Comparison of ENCODE assay signal across 20 cellular contexts in genomic region chr21:41836166-41837015, GRCh38. TPM values are rescaled to one million over a fixed set of nuclear protein-coding genes. Genes with fewer than 3 reads are reported as not detected.
DNase-seq lines count a peak whose midpoint lies in the region; ATAC-seq and TF ChIP-seq lines count a peak whose summit lies in the region.
"Had no signal": no experiment of that assay in that cellular context is flagged by ENCODE, and none has a peak within 500 bp of the region (broad histone marks: within the 10 kb centered on the region; RNA-seq: fewer than 3 reads in every experiment).

No MANE protein-coding gene starts in this region.

- H3K27me3 ChIP-seq in breast epithelium = no peaks in the 10 kb centered on the region
- H3K27me3 ChIP-seq: cardiac muscle cell had no signal

- peak overlapping the region; percentile 90 for H3K4me2 ChIP-seq in OCI-LY7 (ENCODE audit: low read length)

- DNase-seq in MCF 10A (ENCODE audit: unreplicated experiment) (no peak), breast epithelium (ENCODE audit: low spot score in 2 of 2) (no peak), OCI-LY7 (ENCODE audit: low spot score) (peak; percentile 36), glutamatergic neuron (no peak)
- no peak for DNase-seq in activated CD8-positive, alpha-beta memory T cell treated with anti-CD3 and anti-CD28 coated beads, Interleukin-2, amount 50 U/mL, for 4 hours
- no peak for DNase-seq in activated CD8-positive, alpha-beta memory T cell treated with anti-CD3 and anti-CD28 coated beads for 24 hours
- DNase-seq: Karpas-422; NCI-H2107; NCI-H510A treated with DMSO at 0.1 percent for 48 hours; SHP77; stimulated activated CD4-positive, alpha-beta T cell treated with anti-CD3 and anti-CD28 coated beads, Interleukin-2, amount 100 ng/mL, for 48 hours had no signal

- peaks cover 11% of the 10 kb centered on the region for H3K36me3 Mint-ChIP-seq in MCF 10A (ENCODE audit: insufficient read depth, unreplicated experiment)
- peaks cover 18% of the 10 kb centered on the region for H3K36me3 Mint-ChIP-seq in glutamatergic neuron (ENCODE audit: unreplicated experiment)

- H3K4me3 Mint-ChIP-seq in MCF 10A (ENCODE audit: unreplicated experiment) (no peak overlapping the region), glutamatergic neuron (ENCODE audit: unreplicated experiment) (peak overlapping the region; percentile 10)
- H3K4me3 Mint-ChIP-seq: mesothelial cell of epicardium; nephron; T-helper 1 cell treated with Interleukin-12 subunit alpha and Interleukin-12 subunit beta and Interleukin-4 antibody, amounts not matched to agents 30 μg/mL and 1 μg/mL, for 36 hours had no signal

- no peak for TF ChIP-seq POLR2A in breast epithelium (IDR thresholded peaks at IDR 0.05)

- intact Hi-C loops in MCF 10A (cut with micrococcal nuclease) (no loop called here), breast epithelium (cut with DNase I; ENCODE audit: low total_unique reads) (no loop called here), OCI-LY7 (cut with micrococcal nuclease; ENCODE audit: unreplicated experiment) (no loop called here)

- H2AFZ ChIP-seq in OCI-LY7 (ENCODE audit: low read length) = no peak overlapping the region

- no peak for TF ChIP-seq CTCF in MCF 10A (IDR thresholded peaks at IDR 0.05; ENCODE audit: unreplicated experiment)
- no peak for TF ChIP-seq CTCF in breast epithelium (IDR thresholded peaks at IDR 0.05)
- no peak for TF ChIP-seq CTCF in OCI-LY7 (conservative IDR thresholded peaks at IDR 0.05; ENCODE audit: low read length)
- no peak for TF ChIP-seq CTCF in glutamatergic neuron (IDR thresholded peaks at IDR 0.05; ENCODE audit: partially characterized antibody, unreplicated experiment)

- H3K4me3 ChIP-seq in breast epithelium (no peak overlapping the region), OCI-LY7 (ENCODE audit: low read depth, low read length, poor library complexity, severe bottlenecking) (peak overlapping the region; percentile 43)
- H3K4me3 ChIP-seq: cardiac muscle cell had no signal

- no peaks in the 10 kb centered on the region for H3K79me2 ChIP-seq in OCI-LY7 (ENCODE audit: insufficient read depth, low read depth, low read length)

- no peak for ATAC-seq in HG03175 (IDR thresholded peaks at IDR 0.05; ENCODE audit: unreplicated experiment)
- ATAC-seq in SK-N-SH treated with all-trans-retinoic acid at 6 μM for 48 hours = no peak

- peaks cover 0 to 10% of the 10 kb centered on the region in 2 donors for H3K9me3 ChIP-seq in breast epithelium
- H3K9me3 ChIP-seq in OCI-LY7 (ENCODE audit: low read length) = 0 out of 2 replicates have a peak, but pooled peaks cover 6% of the 10 kb centered on the region

- no peaks in the 10 kb centered on the region for H4K20me1 ChIP-seq in OCI-LY7 (ENCODE audit: insufficient read depth, low read length)

- H3K27me3 Mint-ChIP-seq in MCF 10A (ENCODE audit: insufficient read depth, unreplicated experiment) = no peaks in the 10 kb centered on the region
- H3K27me3 Mint-ChIP-seq in glutamatergic neuron (ENCODE audit: unreplicated experiment) = peaks cover 3% of the 10 kb centered on the region
- H3K27me3 Mint-ChIP-seq: progenitor cell of endocrine pancreas had no signal

- H3K36me3 ChIP-seq in breast epithelium (no peaks in the 10 kb centered on the region), OCI-LY7 (ENCODE audit: insufficient read depth, low read length) (peaks cover 81% of the 10 kb centered on the region)
- H3K36me3 ChIP-seq: cardiac muscle cell had no signal

- POLR2A ChIA-PET in MCF 10A (lab: Yijun Ruan, JAX) = no interaction called here
- POLR2A ChIA-PET in OCI-LY7 (lab: Charles Lee) = interaction anchor here (1.1 to 2.1 kb wide), 5 partner anchors 12 to 84 kb away, joined by 3 to 11 read pairs (median 4); no protein-coding TSS in a partner anchor

- H3K9me2 ChIP-seq in OCI-LY7 (ENCODE audit: insufficient read depth, low read length) = no peaks in the 10 kb centered on the region

- H3K4me1 Mint-ChIP-seq in MCF 10A (ENCODE audit: insufficient read depth, unreplicated experiment) = peaks cover 6% of the 10 kb centered on the region
- peaks cover 5% of the 10 kb centered on the region for H3K4me1 Mint-ChIP-seq in glutamatergic neuron (ENCODE audit: low read depth, unreplicated experiment)
- H3K4me1 Mint-ChIP-seq: mesothelial cell of epicardium, nephron had no signal

- H3K9me3 Mint-ChIP-seq in MCF 10A (ENCODE audit: unreplicated experiment) = peaks cover 13% of the 10 kb centered on the region
- peaks cover 2% of the 10 kb centered on the region for H3K9me3 Mint-ChIP-seq in glutamatergic neuron (ENCODE audit: unreplicated experiment)

- H3K27ac Mint-ChIP-seq in MCF 10A (ENCODE audit: low read depth, unreplicated experiment) (peak overlapping the region; percentile 2), glutamatergic neuron (ENCODE audit: unreplicated experiment) (no peak overlapping the region)
- H3K27ac Mint-ChIP-seq: mesothelial cell of epicardium; progenitor cell of endocrine pancreas; T-helper 1 cell treated with Interleukin-12 subunit alpha and Interleukin-12 subunit beta and Interleukin-4 antibody, amounts not matched to agents 30 μg/mL and 1 μg/mL, for 36 hours had no signal

- CTCF ChIA-PET in MCF 10A (lab: Yijun Ruan, JAX) (interaction anchor here (1.1 kb wide), 1 partner anchor 9 kb away, joined by 3 read pairs; no protein-coding TSS in a partner anchor), OCI-LY7 (lab: Charles Lee; ENCODE audit: unreplicated experiment) (interaction anchor here (0.5 kb wide), 1 partner anchor 240 kb away, joined by 4 read pairs; no protein-coding TSS in a partner anchor)

- H3K27ac ChIP-seq in breast epithelium (no peak overlapping the region), OCI-LY7 (ENCODE audit: low read depth, low read length, poor library complexity, severe bottlenecking) (peak overlapping the region; percentile 20)
- H3K27ac ChIP-seq: C4-2B, cardiac muscle cell, VCaP had no signal

- H3K4me1 ChIP-seq in breast epithelium = no peaks in the 10 kb centered on the region
- H3K4me1 ChIP-seq in OCI-LY7 (ENCODE audit: insufficient read depth, low read length, poor library complexity, severe bottlenecking) = peaks cover 72% of the 10 kb centered on the region

- BruUV-seq in MCF 10A (replicated peaks; lab: Mats Ljungman, UMichigan) = no TSS peak
- no TSS peak for BruUV-seq in OCI-LY7 (replicated peaks; lab: Mats Ljungman, UMichigan)

TF ChIP-seq in SK-N-SH treated with all-trans-retinoic acid at 6 μM for 48 hours, 23 proteins besides CTCF, POLR2A, EP300 and RAD21 (continues in another document):
- TF ChIP-seq ZFP30 (CRISPR knock-in tag; IDR thresholded peaks at IDR 0.05) (no peak), OSR1 (CRISPR knock-in tag; IDR thresholded peaks at IDR 0.05) (no peak), ZNF8 (CRISPR knock-in tag; IDR thresholded peaks at IDR 0.05) (no peak), ZNF565 (CRISPR knock-in tag; conservative IDR thresholded peaks at IDR 0.05; ENCODE audit: low read depth) (no peak), ZC3H10 (CRISPR knock-in tag; IDR thresholded peaks at IDR 0.05) (no peak), POU6F1 (CRISPR knock-in tag; IDR thresholded peaks at IDR 0.05; ENCODE audit: borderline replicate concordance, low read depth) (no peak), CREB5 (CRISPR knock-in tag; IDR thresholded peaks at IDR 0.05; ENCODE audit: low read depth) (no peak), GLIS3 (CRISPR knock-in tag; IDR thresholded peaks at IDR 0.05) (no peak), RARB (CRISPR knock-in tag; IDR thresholded peaks at IDR 0.05) (no peak), ZNF70 (CRISPR knock-in tag; IDR thresholded peaks at IDR 0.05) (no peak), TOX (CRISPR knock-in tag; IDR thresholded peaks at IDR 0.05; ENCODE audit: borderline replicate concordance) (no peak), SNAI2 (CRISPR knock-in tag; IDR thresholded peaks at IDR 0.05) (no peak), TCF4 (CRISPR knock-in tag; IDR thresholded peaks at IDR 0.05; ENCODE audit: borderline replicate concordance) (no peak), ESRRG (CRISPR knock-in tag; IDR thresholded peaks at IDR 0.05) (no peak), BACH2 (CRISPR knock-in tag; IDR thresholded peaks at IDR 0.05; ENCODE audit: borderline replicate concordance) (no peak), ARNTL (CRISPR knock-in tag; IDR thresholded peaks at IDR 0.05; ENCODE audit: borderline replicate concordance, low read depth) (no peak)

RNA-seq across cellular contexts. Expression of gene PRDM15, which starts 42.8 kb away (rescaled TPM):
- total RNA-seq in MCF 10A (2022) = 5.2 and 5.7 TPM in 2 replicates
- 10 to 100 TPM in 1 of 3 donors, 1 to 10 TPM in 2; 6.6 to 14.1 (median 9.2) TPM for total RNA-seq in breast epithelium
- total RNA-seq in OCI-LY7 (2014; rRNA removed; shearing (Covaris generic)) = 19.7 and 30.5 TPM in 2 replicates
- 30.2 and 31.7 TPM in 2 replicates for total RNA-seq in OCI-LY7 (2022)
- 10.2 TPM for total RNA-seq in glutamatergic neuron (ENCODE audit: unreplicated experiment)
